14 cellular contexts compared by ENCODE assay signal in the genomic region with DNA sequence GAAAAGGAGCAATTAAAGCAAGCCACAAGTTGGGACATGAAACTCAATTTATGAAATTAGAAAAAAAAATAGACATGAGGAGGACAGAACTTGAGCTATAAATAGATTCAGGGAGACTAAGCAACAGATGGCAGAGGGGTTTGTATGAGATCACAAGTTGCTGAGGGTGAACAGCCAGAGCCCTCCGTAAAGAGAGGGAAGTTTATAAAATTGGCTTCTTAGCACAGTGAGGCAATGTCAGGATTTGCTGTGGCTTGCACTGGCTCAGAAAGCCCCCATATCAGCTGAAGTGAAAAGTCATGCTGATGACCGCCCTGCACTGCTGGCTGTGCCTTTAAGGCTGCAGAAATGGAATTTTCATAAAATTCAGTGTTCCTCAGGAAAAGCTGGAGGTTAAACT.
DNase-seq lines count a peak whose midpoint lies in the region; ATAC-seq and TF ChIP-seq lines count a peak whose summit lies in the region.
"Had no signal": no experiment of that assay in that cellular context is flagged by ENCODE, and none has a peak within 500 bp of the region (broad histone marks: within the 10 kb centered on the region; RNA-seq: fewer than 3 reads in every experiment).

No MANE protein-coding gene starts in this region.

- TF ChIP-seq CTCF in uterus (IDR thresholded peaks at IDR 0.05) (no peak), foreskin keratinocyte (conservative IDR thresholded peaks at IDR 0.05) (no peak)

- TF ChIP-seq POLR2A in uterus (IDR thresholded peaks at IDR 0.05) = no peak

- ATAC-seq in left ventricle myocardium superior = peak; percentile 27
- no peak for ATAC-seq in foreskin keratinocyte

- peak overlapping the region; percentile 69; the same call in 1 of the 2 replicates for H3K27ac ChIP-seq in SK-N-MC
- peak overlapping the region; percentile 26 to 30 for H3K27ac ChIP-seq in uterus
- no peak overlapping the region for H3K27ac ChIP-seq in foreskin keratinocyte
- H3K27ac ChIP-seq: 22Rv1, SJCRH30 had no signal

- intact Hi-C loops in left ventricle myocardium superior (cut with micrococcal nuclease) = no loop called here
- intact Hi-C loops in uterus (cut with DNase I; ENCODE audit: low total_unique reads) = no loop called here

- H3K27me3 ChIP-seq in uterus (no peaks in the 10 kb centered on the region), foreskin keratinocyte (no peaks in the 10 kb centered on the region)
- H3K27me3 ChIP-seq: SJCRH30 had no signal

- DNase-seq in NCI-H1105 treated with DMSO at 0.1 percent for 48 hours (lab: John Stamatoyannopoulos, UW) (peak; percentile 80), NCI-H1105 (lab: John Stamatoyannopoulos, UW) (no peak), SK-N-MC (ENCODE audit: low read depth, low spot score) (no peak), left ventricle myocardium superior (no peak), uterus (peak in 1 of 2 donors; percentile 24), NCI-H146 treated with DMSO at 0.1 percent for 48 hours (lab: John Stamatoyannopoulos, UW; ENCODE audit: unreplicated experiment) (no peak), iPS-NIHi7 (ENCODE audit: extremely low spot score) (no peak), foreskin keratinocyte (no peak)
- DNase-seq: activated CD4-positive, alpha-beta T cell treated with anti-CD3 and anti-CD28 coated beads, Interleukin-2, amount 10 ng/mL, durations not matched to agents 24 days and 14 days; effector CD4-positive, alpha-beta T cell; naive B cell; T1000 had no signal

- H3K4me1 ChIP-seq in uterus = no peaks in the 10 kb centered on the region
- H3K4me1 ChIP-seq in foreskin keratinocyte = peaks cover 8% of the 10 kb centered on the region
- H3K4me1 ChIP-seq: SJCRH30 had no signal

- H3K36me3 ChIP-seq in SK-N-MC (ENCODE audit: insufficient read depth, low read length) (no peaks in the 10 kb centered on the region), uterus (no peaks in the 10 kb centered on the region)
- H3K36me3 ChIP-seq: SJCRH30 had no signal

- H3K9me3 ChIP-seq in SK-N-MC (ENCODE audit: low read depth, low read length) = no peaks in the 10 kb centered on the region
- no peaks in the 10 kb centered on the region for H3K9me3 ChIP-seq in uterus
- H3K9me3 ChIP-seq: SJCRH30 had no signal

- peak overlapping the region; percentile 25 for H3K9ac ChIP-seq in SK-N-MC (ENCODE audit: insufficient read length)

- H3K4me3 ChIP-seq in SK-N-MC (peak overlapping the region; percentile 50; the same call in 1 of the 2 replicates), uterus (no peak overlapping the region)
- H3K4me3 ChIP-seq: SJCRH30 had no signal
